In the genomic region with DNA sequence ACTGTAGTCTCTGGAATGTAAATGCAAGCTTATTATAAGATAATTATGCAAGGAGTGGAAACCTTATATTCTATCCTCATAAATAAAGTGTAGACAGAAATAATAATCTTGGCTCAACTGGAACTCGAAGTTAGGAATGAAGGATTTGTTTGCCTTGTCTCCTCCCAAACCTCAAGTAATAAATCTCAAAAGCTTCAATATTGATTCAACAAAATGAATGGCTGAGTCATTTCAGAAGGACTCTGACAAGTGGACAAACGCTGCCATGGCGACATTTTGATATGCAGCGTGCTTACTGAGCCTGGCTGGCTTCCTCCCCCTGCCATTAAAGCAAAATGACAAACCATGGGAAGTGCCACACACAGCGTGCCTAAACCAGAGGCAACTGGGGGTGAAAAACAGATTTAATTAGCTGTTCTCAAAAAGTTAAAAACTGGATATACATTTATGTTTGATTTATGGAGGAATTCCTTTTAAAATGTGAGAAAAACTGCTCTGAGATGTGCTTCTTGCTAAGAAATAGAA, we compare ENCODE assay signal across 1 cellular context.
TF ChIP-seq lines count a peak whose summit lies in the region.

No MANE protein-coding gene starts in this region.

TF ChIP-seq in K562, 482 proteins besides CTCF, POLR2A, EP300 and RAD21 (continued from another document and continues in another):
- TF ChIP-seq, protein P1, sequence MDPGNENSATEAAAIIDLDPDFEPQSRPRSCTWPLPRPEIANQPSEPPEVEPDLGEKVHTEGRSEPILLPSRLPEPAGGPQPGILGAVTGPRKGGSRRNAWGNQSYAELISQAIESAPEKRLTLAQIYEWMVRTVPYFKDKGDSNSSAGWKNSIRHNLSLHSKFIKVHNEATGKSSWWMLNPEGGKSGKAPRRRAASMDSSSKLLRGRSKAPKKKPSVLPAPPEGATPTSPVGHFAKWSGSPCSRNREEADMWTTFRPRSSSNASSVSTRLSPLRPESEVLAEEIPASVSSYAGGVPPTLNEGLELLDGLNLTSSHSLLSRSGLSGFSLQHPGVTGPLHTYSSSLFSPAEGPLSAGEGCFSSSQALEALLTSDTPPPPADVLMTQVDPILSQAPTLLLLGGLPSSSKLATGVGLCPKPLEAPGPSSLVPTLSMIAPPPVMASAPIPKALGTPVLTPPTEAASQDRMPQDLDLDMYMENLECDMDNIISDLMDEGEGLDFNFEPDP (CRISPR knock-in tag; IDR thresholded peaks at IDR 0.05), result no peak
- TF ChIP-seq MTA1 (IDR thresholded peaks at IDR 0.05; ENCODE audit: borderline replicate concordance) (no peak), SMARCA4 (IDR thresholded peaks at IDR 0.05) (0 out of 2 replicates have a peak, but pooled peaks have one; percentile 31), ZNF3 (CRISPR knock-in tag; IDR thresholded peaks at IDR 0.05) (no peak), ERF (CRISPR knock-in tag; IDR thresholded peaks at IDR 0.05) (no peak), CHD1 (IDR thresholded peaks at IDR 0.05; ENCODE audit: low read length) (no peak), RCOR1 (IDR thresholded peaks at IDR 0.05; ENCODE audit: borderline replicate concordance in 1 of 2, low read depth in 2 of 2, low read length in 2 of 2) (peak in 1 of 2 experiments; percentile 60; a peak in 1 of 4 replicates), CHCHD3 (CRISPR knock-in tag; IDR thresholded peaks at IDR 0.05) (no peak), ZNF780A (CRISPR knock-in tag; IDR thresholded peaks at IDR 0.05) (no peak), ZNF75A (CRISPR knock-in tag; IDR thresholded peaks at IDR 0.05) (no peak), STAT5B (CRISPR knock-in tag; IDR thresholded peaks at IDR 0.05) (no peak), ZNF717 (CRISPR knock-in tag; IDR thresholded peaks at IDR 0.05) (no peak), ATF1 (CRISPR knock-in tag; IDR thresholded peaks at IDR 0.05) (no peak), ATF1 (tag; IDR thresholded peaks at IDR 0.05) (no peak), SMC3 (conservative IDR thresholded peaks at IDR 0.05; ENCODE audit: insufficient read depth, low read depth, low read length) (no peak), SMARCA5 (IDR thresholded peaks at IDR 0.05) (no peak), RNF2 (IDR thresholded peaks at IDR 0.05) (no peak), TAL1 (IDR thresholded peaks at IDR 0.05) (no peak), PRMT5 (CRISPR knock-in tag; IDR thresholded peaks at IDR 0.05) (no peak), ILF3 (IDR thresholded peaks at IDR 0.05; ENCODE audit: borderline replicate concordance) (no peak), SPI1 (IDR thresholded peaks at IDR 0.05; ENCODE audit: borderline replicate concordance, low read depth, low read length) (peak; percentile 39; the same call in 1 of the 2 replicates), FOXA3 (CRISPR knock-in tag; conservative IDR thresholded peaks at IDR 0.05 in 1 of 2, IDR thresholded peaks at IDR 0.05 in 1 of 2) (peak in 1 of 2 experiments; percentile 59; a peak in 1 of 4 replicates), MCM3 (IDR thresholded peaks at IDR 0.05) (no peak), MAFF (IDR thresholded peaks at IDR 0.05; ENCODE audit: low read length) (peak; percentile 65), NR3C1 (CRISPR knock-in tag; IDR thresholded peaks at IDR 0.05) (no peak), MCM5 (IDR thresholded peaks at IDR 0.05; ENCODE audit: low read depth) (no peak), PHF21A (IDR thresholded peaks at IDR 0.05; ENCODE audit: borderline replicate concordance, low read depth) (no peak), GTF2F1 (IDR thresholded peaks at IDR 0.05; ENCODE audit: low read depth, low read length) (no peak), CC2D1A (IDR thresholded peaks at IDR 0.05) (no peak), ZFPM2 (CRISPR knock-in tag; IDR thresholded peaks at IDR 0.05) (no peak), KLF16 (IDR thresholded peaks at IDR 0.05) (no peak), CREB1 (IDR thresholded peaks at IDR 0.05) (peak; percentile 19; the same call in 1 of the 2 replicates), CREB1 (CRISPR knock-in tag; IDR thresholded peaks at IDR 0.05) (no peak), FOXJ2 (tag; IDR thresholded peaks at IDR 0.05) (peak; percentile 93), SMAD4 (CRISPR knock-in tag; conservative IDR thresholded peaks at IDR 0.05) (no peak), ZNF12 (CRISPR knock-in tag; IDR thresholded peaks at IDR 0.05) (no peak), ZNF316 (IDR thresholded peaks at IDR 0.05) (peak; percentile 67), SNRNP70 (optimal IDR thresholded peaks at IDR 0.05; ENCODE audit: low read depth, low read length) (no peak), ZNF699 (CRISPR knock-in tag; IDR thresholded peaks at IDR 0.05; ENCODE audit: insufficient replicate concordance) (no peak)
- TF ChIP-seq, protein P2, sequence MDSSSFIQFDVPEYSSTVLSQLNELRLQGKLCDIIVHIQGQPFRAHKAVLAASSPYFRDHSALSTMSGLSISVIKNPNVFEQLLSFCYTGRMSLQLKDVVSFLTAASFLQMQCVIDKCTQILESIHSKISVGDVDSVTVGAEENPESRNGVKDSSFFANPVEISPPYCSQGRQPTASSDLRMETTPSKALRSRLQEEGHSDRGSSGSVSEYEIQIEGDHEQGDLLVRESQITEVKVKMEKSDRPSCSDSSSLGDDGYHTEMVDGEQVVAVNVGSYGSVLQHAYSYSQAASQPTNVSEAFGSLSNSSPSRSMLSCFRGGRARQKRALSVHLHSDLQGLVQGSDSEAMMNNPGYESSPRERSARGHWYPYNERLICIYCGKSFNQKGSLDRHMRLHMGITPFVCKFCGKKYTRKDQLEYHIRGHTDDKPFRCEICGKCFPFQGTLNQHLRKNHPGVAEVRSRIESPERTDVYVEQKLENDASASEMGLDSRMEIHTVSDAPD (CRISPR knock-in tag; IDR thresholded peaks at IDR 0.05), result no peak
- TF ChIP-seq, protein P3, sequence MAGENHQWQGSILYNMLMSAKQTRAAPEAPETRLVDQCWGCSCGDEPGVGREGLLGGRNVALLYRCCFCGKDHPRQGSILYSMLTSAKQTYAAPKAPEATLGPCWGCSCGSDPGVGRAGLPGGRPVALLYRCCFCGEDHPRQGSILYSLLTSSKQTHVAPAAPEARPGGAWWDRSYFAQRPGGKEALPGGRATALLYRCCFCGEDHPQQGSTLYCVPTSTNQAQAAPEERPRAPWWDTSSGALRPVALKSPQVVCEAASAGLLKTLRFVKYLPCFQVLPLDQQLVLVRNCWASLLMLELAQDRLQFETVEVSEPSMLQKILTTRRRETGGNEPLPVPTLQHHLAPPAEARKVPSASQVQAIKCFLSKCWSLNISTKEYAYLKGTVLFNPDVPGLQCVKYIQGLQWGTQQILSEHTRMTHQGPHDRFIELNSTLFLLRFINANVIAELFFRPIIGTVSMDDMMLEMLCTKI (IDR thresholded peaks at IDR 0.05; ENCODE audit: partially characterized antibody), result no peak
- TF ChIP-seq, protein P4, sequence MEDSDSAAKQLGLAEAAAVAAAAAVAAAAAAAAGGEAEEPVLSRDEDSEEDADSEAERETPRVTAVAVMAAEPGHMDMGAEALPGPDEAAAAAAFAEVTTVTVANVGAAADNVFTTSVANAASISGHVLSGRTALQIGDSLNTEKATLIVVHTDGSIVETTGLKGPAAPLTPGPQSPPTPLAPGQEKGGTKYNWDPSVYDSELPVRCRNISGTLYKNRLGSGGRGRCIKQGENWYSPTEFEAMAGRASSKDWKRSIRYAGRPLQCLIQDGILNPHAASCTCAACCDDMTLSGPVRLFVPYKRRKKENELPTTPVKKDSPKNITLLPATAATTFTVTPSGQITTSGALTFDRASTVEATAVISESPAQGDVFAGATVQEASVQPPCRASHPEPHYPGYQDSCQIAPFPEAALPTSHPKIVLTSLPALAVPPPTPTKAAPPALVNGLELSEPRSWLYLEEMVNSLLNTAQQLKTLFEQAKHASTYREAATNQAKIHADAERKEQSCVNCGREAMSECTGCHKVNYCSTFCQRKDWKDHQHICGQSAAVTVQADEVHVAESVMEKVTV (CRISPR knock-in tag; IDR thresholded peaks at IDR 0.05), result no peak
- TF ChIP-seq, protein P5, sequence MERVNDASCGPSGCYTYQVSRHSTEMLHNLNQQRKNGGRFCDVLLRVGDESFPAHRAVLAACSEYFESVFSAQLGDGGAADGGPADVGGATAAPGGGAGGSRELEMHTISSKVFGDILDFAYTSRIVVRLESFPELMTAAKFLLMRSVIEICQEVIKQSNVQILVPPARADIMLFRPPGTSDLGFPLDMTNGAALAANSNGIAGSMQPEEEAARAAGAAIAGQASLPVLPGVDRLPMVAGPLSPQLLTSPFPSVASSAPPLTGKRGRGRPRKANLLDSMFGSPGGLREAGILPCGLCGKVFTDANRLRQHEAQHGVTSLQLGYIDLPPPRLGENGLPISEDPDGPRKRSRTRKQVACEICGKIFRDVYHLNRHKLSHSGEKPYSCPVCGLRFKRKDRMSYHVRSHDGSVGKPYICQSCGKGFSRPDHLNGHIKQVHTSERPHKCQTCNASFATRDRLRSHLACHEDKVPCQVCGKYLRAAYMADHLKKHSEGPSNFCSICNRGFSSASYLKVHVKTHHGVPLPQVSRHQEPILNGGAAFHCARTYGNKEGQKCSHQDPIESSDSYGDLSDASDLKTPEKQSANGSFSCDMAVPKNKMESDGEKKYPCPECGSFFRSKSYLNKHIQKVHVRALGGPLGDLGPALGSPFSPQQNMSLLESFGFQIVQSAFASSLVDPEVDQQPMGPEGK (CRISPR knock-in tag; IDR thresholded peaks at IDR 0.05; ENCODE audit: borderline replicate concordance), result no peak
- TF ChIP-seq, protein P6, sequence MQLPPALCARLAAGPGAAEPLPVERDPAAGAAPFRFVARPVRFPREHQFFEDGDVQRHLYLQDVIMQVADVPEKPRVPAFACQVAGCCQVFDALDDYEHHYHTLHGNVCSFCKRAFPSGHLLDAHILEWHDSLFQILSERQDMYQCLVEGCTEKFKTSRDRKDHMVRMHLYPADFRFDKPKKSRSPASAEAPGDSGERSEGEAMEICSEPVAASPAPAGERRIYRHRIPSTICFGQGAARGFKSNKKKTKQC (CRISPR knock-in tag; IDR thresholded peaks at IDR 0.05), result no peak
- TF ChIP-seq, protein P7, sequence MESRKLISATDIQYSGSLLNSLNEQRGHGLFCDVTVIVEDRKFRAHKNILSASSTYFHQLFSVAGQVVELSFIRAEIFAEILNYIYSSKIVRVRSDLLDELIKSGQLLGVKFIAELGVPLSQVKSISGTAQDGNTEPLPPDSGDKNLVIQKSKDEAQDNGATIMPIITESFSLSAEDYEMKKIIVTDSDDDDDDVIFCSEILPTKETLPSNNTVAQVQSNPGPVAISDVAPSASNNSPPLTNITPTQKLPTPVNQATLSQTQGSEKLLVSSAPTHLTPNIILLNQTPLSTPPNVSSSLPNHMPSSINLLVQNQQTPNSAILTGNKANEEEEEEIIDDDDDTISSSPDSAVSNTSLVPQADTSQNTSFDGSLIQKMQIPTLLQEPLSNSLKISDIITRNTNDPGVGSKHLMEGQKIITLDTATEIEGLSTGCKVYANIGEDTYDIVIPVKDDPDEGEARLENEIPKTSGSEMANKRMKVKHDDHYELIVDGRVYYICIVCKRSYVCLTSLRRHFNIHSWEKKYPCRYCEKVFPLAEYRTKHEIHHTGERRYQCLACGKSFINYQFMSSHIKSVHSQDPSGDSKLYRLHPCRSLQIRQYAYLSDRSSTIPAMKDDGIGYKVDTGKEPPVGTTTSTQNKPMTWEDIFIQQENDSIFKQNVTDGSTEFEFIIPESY (CRISPR knock-in tag; IDR thresholded peaks at IDR 0.05), result no peak
- TF ChIP-seq, protein P8, sequence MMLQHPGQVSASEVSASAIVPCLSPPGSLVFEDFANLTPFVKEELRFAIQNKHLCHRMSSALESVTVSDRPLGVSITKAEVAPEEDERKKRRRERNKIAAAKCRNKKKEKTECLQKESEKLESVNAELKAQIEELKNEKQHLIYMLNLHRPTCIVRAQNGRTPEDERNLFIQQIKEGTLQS (IDR thresholded peaks at IDR 0.05), result peak; percentile 62; the same call in 1 of the 2 replicates
- TF ChIP-seq, protein P8 (CRISPR knock-in tag; conservative IDR thresholded peaks at IDR 0.05), result no peak
- TF ChIP-seq, protein P9, sequence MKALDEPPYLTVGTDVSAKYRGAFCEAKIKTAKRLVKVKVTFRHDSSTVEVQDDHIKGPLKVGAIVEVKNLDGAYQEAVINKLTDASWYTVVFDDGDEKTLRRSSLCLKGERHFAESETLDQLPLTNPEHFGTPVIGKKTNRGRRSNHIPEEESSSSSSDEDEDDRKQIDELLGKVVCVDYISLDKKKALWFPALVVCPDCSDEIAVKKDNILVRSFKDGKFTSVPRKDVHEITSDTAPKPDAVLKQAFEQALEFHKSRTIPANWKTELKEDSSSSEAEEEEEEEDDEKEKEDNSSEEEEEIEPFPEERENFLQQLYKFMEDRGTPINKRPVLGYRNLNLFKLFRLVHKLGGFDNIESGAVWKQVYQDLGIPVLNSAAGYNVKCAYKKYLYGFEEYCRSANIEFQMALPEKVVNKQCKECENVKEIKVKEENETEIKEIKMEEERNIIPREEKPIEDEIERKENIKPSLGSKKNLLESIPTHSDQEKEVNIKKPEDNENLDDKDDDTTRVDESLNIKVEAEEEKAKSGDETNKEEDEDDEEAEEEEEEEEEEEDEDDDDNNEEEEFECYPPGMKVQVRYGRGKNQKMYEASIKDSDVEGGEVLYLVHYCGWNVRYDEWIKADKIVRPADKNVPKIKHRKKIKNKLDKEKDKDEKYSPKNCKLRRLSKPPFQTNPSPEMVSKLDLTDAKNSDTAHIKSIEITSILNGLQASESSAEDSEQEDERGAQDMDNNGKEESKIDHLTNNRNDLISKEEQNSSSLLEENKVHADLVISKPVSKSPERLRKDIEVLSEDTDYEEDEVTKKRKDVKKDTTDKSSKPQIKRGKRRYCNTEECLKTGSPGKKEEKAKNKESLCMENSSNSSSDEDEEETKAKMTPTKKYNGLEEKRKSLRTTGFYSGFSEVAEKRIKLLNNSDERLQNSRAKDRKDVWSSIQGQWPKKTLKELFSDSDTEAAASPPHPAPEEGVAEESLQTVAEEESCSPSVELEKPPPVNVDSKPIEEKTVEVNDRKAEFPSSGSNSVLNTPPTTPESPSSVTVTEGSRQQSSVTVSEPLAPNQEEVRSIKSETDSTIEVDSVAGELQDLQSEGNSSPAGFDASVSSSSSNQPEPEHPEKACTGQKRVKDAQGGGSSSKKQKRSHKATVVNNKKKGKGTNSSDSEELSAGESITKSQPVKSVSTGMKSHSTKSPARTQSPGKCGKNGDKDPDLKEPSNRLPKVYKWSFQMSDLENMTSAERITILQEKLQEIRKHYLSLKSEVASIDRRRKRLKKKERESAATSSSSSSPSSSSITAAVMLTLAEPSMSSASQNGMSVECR (CRISPR knock-in tag; IDR thresholded peaks at IDR 0.05), result no peak
- TF ChIP-seq, protein P10, sequence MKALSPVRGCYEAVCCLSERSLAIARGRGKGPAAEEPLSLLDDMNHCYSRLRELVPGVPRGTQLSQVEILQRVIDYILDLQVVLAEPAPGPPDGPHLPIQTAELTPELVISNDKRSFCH (CRISPR knock-in tag; IDR thresholded peaks at IDR 0.05), result no peak
- TF ChIP-seq, protein P10 (tag; IDR thresholded peaks at IDR 0.05), result no peak
- TF ChIP-seq, protein P11, sequence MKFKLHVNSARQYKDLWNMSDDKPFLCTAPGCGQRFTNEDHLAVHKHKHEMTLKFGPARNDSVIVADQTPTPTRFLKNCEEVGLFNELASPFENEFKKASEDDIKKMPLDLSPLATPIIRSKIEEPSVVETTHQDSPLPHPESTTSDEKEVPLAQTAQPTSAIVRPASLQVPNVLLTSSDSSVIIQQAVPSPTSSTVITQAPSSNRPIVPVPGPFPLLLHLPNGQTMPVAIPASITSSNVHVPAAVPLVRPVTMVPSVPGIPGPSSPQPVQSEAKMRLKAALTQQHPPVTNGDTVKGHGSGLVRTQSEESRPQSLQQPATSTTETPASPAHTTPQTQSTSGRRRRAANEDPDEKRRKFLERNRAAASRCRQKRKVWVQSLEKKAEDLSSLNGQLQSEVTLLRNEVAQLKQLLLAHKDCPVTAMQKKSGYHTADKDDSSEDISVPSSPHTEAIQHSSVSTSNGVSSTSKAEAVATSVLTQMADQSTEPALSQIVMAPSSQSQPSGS (CRISPR knock-in tag; IDR thresholded peaks at IDR 0.05), result no peak
